In the genomic region with DNA sequence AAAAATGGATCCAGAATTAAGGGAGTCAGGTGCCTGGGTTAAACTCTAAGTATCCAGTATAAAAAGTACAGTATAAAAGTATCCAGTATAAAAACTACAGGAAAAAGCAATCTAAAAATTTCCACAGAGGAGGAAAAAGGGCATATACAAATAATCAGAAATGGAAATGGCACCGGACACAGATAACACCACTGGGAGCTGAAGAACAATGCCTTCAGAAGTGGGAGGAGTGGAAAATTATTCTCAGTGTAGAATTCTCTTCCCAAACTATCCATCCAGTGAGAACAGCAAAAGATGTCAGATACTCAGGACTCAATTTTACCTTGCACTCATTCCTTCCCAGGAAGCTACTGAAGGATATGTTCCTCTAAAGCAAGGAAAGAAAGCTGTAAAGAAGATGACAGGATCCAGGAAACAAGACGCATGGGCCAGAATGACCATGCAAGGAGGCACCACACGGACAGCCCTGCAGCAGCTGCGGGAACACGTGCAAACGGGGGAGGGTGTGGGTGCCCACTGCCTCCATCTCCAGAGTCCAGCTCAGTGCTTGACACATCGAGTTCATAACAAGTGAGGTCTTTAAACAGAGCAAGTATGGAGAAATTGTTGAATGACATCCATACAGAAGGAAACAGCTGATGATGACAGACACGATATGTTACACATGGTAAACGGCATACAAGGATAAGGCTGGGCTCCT, we compare ENCODE assay signal across 13 cellular contexts.
DNase-seq lines count a peak whose midpoint lies in the region; FAIRE-seq and TF ChIP-seq lines count a peak whose summit lies in the region.
"Had no signal": no experiment of that assay in that cellular context is flagged by ENCODE, and none has a peak within 500 bp of the region (broad histone marks: within the 10 kb centered on the region; RNA-seq: fewer than 3 reads in every experiment).

No MANE protein-coding gene starts in this region.

- H3K36me3 ChIP-seq in skeletal muscle tissue (ENCODE audit: control insufficient read depth in 3 of 3, insufficient read depth in 3 of 3, low read length in 3 of 3) (peaks cover 1 to 3% (median 3%) of the 10 kb centered on the region in 3 donors), WERI-Rb-1 (peaks cover 8% of the 10 kb centered on the region)

- H3K27me3 ChIP-seq in skeletal muscle tissue (ENCODE audit: control insufficient read depth in 3 of 3, insufficient read depth in 3 of 3, low read length in 3 of 3) (no peaks in the 10 kb centered on the region), WERI-Rb-1 (ENCODE audit: insufficient read depth, low read depth, severe bottlenecking) (no peaks in the 10 kb centered on the region)

- H3K4me3 ChIP-seq in cardiac fibroblast (replicated peaks in 1 of 2; ENCODE audit: low read depth in 2 of 2, low read length in 2 of 2) (no peak overlapping the region), skeletal muscle tissue (ENCODE audit: low read length in 3 of 3) (no peak overlapping the region), WERI-Rb-1 (ENCODE audit: low read depth, low read length) (no peak overlapping the region)

- H3K4me1 ChIP-seq in skeletal muscle tissue (ENCODE audit: control insufficient read depth in 3 of 3, insufficient read depth in 3 of 3, low read length in 3 of 3), result peaks cover 15 to 22% (median 21%) of the 10 kb centered on the region in 3 donors

- in situ Hi-C loops in G401 (cut with HindIII; ENCODE audit: low sequenced_read_pairs), result no loop called here

- DNase-seq in activated CD4-positive, alpha-beta T cell treated with anti-CD3 and anti-CD28 coated beads, Interleukin-2, amount 10 ng/mL, durations not matched to agents 24 days and 14 days, result no peak
- DNase-seq in activated CD4-positive, alpha-beta T cell treated with anti-CD3 and anti-CD28 coated beads, Interleukin-2, amount 10 ng/mL, durations not matched to agents 7 days and 5 days, result no peak
- DNase-seq in cardiac fibroblast (ENCODE audit: low read depth in 2 of 2) (peak; percentile 64 to 68), immature natural killer cell (no peak), WERI-Rb-1 (no peak), GM12892 (ENCODE audit: insufficient read length) (no peak), G401 (ENCODE audit: low spot score) (no peak)
- DNase-seq: 8988T, H7, NCI-H2029, NCI-H774 had no signal

- no peaks in the 10 kb centered on the region for H3K27me3 Mint-ChIP-seq in activated CD4-positive, alpha-beta T cell treated with anti-CD3 and anti-CD28 coated beads, Interleukin-2, amount 10 ng/mL, durations not matched to agents 24 days and 14 days
- H3K27me3 Mint-ChIP-seq in activated CD4-positive, alpha-beta T cell treated with anti-CD3 and anti-CD28 coated beads, Interleukin-2, amount 10 ng/mL, durations not matched to agents 7 days and 5 days, result no peaks in the 10 kb centered on the region
- peaks cover 0 to 2% (median 0%) of the 10 kb centered on the region in 3 donors for H3K27me3 Mint-ChIP-seq in immature natural killer cell (ENCODE audit: low read depth in 3 of 3)

- no peak for FAIRE-seq in GM12892 (lab: Jason Lieb, UNC)
- FAIRE-seq: colon had no signal

- CTCF ChIA-PET in activated CD4-positive, alpha-beta T cell treated with anti-CD3 and anti-CD28 coated beads, Interleukin-2, amount 10 ng/mL, durations not matched to agents 7 days and 5 days (lab: Charles Lee), result interaction anchor here (0.6 to 1.7 kb wide), 6 partner anchors 10 to 61 kb away, joined by 3 to 6 read pairs (median 4); no protein-coding TSS in a partner anchor

- TF ChIP-seq POLR2A in GM12892 (IDR thresholded peaks at IDR 0.05; ENCODE audit: low read depth, low read length), result no peak

- H3K9me3 ChIP-seq in skeletal muscle tissue (ENCODE audit: control insufficient read depth in 3 of 3, low read length in 3 of 3) (no peaks in the 10 kb centered on the region), WERI-Rb-1 (ENCODE audit: severe bottlenecking) (no peaks in the 10 kb centered on the region)

- TF ChIP-seq CTCF in cardiac fibroblast (IDR thresholded peaks at IDR 0.05; ENCODE audit: low read depth, low read length) (no peak), WERI-Rb-1 (IDR thresholded peaks at IDR 0.05; ENCODE audit: low read depth, low read length) (no peak)

- intact Hi-C loops in activated CD4-positive, alpha-beta T cell treated with anti-CD3 and anti-CD28 coated beads, Interleukin-2, amount 10 ng/mL, durations not matched to agents 24 days and 14 days (cut with micrococcal nuclease), result loop anchor here (2.0 kb wide), 1 partner anchor 15 kb away; no protein-coding TSS in a partner anchor

- H3K9me3 Mint-ChIP-seq in activated CD4-positive, alpha-beta T cell treated with anti-CD3 and anti-CD28 coated beads, Interleukin-2, amount 10 ng/mL, durations not matched to agents 24 days and 14 days, result no peaks in the 10 kb centered on the region
- H3K9me3 Mint-ChIP-seq in activated CD4-positive, alpha-beta T cell treated with anti-CD3 and anti-CD28 coated beads, Interleukin-2, amount 10 ng/mL, durations not matched to agents 7 days and 5 days, result no peaks in the 10 kb centered on the region
- no peaks in the 10 kb centered on the region for H3K9me3 Mint-ChIP-seq in immature natural killer cell

- peak overlapping the region; percentile 46 for H3K27ac ChIP-seq in skeletal muscle tissue (ENCODE audit: low read depth, low read length)
- no peak overlapping the region for H3K27ac ChIP-seq in WERI-Rb-1

- no peak overlapping the region for H3K9ac ChIP-seq in skeletal muscle tissue (ENCODE audit: low read depth in 1 of 3, low read length in 3 of 3)

- POLR2A ChIA-PET in activated CD4-positive, alpha-beta T cell treated with anti-CD3 and anti-CD28 coated beads, Interleukin-2, amount 10 ng/mL, durations not matched to agents 7 days and 5 days (lab: Charles Lee), result interaction anchor here (0.6 kb wide), 1 partner anchor 66 kb away, joined by 3 read pairs; no protein-coding TSS in a partner anchor

- peaks cover 58% of the 10 kb centered on the region for H3K36me3 Mint-ChIP-seq in activated CD4-positive, alpha-beta T cell treated with anti-CD3 and anti-CD28 coated beads, Interleukin-2, amount 10 ng/mL, durations not matched to agents 24 days and 14 days (ENCODE audit: low read depth)
- H3K36me3 Mint-ChIP-seq in activated CD4-positive, alpha-beta T cell treated with anti-CD3 and anti-CD28 coated beads, Interleukin-2, amount 10 ng/mL, durations not matched to agents 7 days and 5 days (ENCODE audit: low read depth), result peaks cover 39% of the 10 kb centered on the region
- H3K36me3 Mint-ChIP-seq in immature natural killer cell, result peaks cover 5 to 7% (median 5%) of the 10 kb centered on the region in 3 donors

- H3K4me1 Mint-ChIP-seq in activated CD4-positive, alpha-beta T cell treated with anti-CD3 and anti-CD28 coated beads, Interleukin-2, amount 10 ng/mL, durations not matched to agents 24 days and 14 days, result peaks cover 69% of the 10 kb centered on the region
- peaks cover 62% of the 10 kb centered on the region for H3K4me1 Mint-ChIP-seq in activated CD4-positive, alpha-beta T cell treated with anti-CD3 and anti-CD28 coated beads, Interleukin-2, amount 10 ng/mL, durations not matched to agents 7 days and 5 days
- H3K4me1 Mint-ChIP-seq in immature natural killer cell, result peaks cover 40 to 49% of the 10 kb centered on the region in 2 donors

- H3K4me3 Mint-ChIP-seq in activated CD4-positive, alpha-beta T cell treated with anti-CD3 and anti-CD28 coated beads, Interleukin-2, amount 10 ng/mL, durations not matched to agents 24 days and 14 days, result no peak overlapping the region
- H3K4me3 Mint-ChIP-seq in activated CD4-positive, alpha-beta T cell treated with anti-CD3 and anti-CD28 coated beads, Interleukin-2, amount 10 ng/mL, durations not matched to agents 7 days and 5 days, result no peak overlapping the region
- H3K4me3 Mint-ChIP-seq in immature natural killer cell, result no peak overlapping the region

- H3K27ac Mint-ChIP-seq in activated CD4-positive, alpha-beta T cell treated with anti-CD3 and anti-CD28 coated beads, Interleukin-2, amount 10 ng/mL, durations not matched to agents 24 days and 14 days, result peak overlapping the region; percentile 69
- no peak overlapping the region for H3K27ac Mint-ChIP-seq in activated CD4-positive, alpha-beta T cell treated with anti-CD3 and anti-CD28 coated beads, Interleukin-2, amount 10 ng/mL, durations not matched to agents 7 days and 5 days
- H3K27ac Mint-ChIP-seq in immature natural killer cell, result peak overlapping the region in 4 of 6 donors; percentile 35 to 58 (median 39)

Comparison
In these comparisons a context has a peak if more than half of its experiments do, and no peak if none do; other contexts are left out.
1. DNase-seq: peak in cardiac fibroblast (2 of 2); none in activated CD4-positive, alpha-beta T cell treated with anti-CD3 and anti-CD28 coated beads, Interleukin-2, amount 10 ng/mL, durations not matched to agents 24 days and 14 days (single experiment), activated CD4-positive, alpha-beta T cell treated with anti-CD3 and anti-CD28 coated beads, Interleukin-2, amount 10 ng/mL, durations not matched to agents 7 days and 5 days (single experiment), immature natural killer cell (0 of 3), WERI-Rb-1 (single experiment), GM12892 (single experiment) and G401 (single experiment).